ENCODE assay signal across 1 cellular context in the genomic region with DNA sequence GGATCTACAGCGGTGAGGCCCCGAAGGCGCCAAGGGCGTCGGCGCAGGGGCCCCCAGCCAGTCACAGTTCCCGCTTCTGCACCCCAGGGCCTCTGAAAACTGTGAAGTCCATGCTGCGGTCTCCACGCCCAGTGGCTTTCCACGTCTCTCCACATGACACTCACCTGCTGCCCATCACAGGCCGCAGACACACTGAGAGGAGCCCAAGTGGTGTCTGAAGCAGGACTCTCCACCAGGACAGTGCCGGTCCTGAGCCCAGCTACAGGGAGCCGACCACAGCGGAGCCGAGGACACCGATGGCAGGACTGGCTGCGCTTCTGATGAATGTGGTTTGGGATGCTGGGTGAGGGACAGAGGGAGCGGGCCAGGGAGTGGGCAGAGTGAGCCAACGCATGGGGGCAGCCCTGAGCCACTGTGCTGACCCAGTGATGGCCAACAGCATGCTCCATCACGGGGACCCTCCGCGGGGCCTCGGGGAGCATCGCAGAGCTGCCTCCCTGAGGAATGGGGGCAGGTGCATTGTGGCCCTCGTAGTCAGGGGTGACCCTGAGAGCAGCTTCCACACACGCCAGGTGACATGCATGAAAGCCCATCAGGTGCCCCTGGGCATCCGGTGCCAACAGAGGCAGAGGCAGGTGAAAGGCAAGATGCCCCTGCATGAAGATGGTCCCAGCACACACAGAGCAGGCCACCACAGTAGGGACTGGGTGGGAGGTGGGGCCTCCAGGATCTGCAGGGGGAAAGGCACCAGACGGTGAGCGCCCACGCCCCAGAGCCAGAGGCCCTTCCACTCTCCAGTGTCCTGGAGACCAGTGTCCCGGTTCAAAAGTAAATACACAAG.
TF ChIP-seq lines count a peak whose summit lies in the region.

No MANE protein-coding gene starts in this region.

TF ChIP-seq in WTC11, 78 proteins besides CTCF, POLR2A, EP300 and RAD21 (continued from another document):
- TF ChIP-seq, protein P1, sequence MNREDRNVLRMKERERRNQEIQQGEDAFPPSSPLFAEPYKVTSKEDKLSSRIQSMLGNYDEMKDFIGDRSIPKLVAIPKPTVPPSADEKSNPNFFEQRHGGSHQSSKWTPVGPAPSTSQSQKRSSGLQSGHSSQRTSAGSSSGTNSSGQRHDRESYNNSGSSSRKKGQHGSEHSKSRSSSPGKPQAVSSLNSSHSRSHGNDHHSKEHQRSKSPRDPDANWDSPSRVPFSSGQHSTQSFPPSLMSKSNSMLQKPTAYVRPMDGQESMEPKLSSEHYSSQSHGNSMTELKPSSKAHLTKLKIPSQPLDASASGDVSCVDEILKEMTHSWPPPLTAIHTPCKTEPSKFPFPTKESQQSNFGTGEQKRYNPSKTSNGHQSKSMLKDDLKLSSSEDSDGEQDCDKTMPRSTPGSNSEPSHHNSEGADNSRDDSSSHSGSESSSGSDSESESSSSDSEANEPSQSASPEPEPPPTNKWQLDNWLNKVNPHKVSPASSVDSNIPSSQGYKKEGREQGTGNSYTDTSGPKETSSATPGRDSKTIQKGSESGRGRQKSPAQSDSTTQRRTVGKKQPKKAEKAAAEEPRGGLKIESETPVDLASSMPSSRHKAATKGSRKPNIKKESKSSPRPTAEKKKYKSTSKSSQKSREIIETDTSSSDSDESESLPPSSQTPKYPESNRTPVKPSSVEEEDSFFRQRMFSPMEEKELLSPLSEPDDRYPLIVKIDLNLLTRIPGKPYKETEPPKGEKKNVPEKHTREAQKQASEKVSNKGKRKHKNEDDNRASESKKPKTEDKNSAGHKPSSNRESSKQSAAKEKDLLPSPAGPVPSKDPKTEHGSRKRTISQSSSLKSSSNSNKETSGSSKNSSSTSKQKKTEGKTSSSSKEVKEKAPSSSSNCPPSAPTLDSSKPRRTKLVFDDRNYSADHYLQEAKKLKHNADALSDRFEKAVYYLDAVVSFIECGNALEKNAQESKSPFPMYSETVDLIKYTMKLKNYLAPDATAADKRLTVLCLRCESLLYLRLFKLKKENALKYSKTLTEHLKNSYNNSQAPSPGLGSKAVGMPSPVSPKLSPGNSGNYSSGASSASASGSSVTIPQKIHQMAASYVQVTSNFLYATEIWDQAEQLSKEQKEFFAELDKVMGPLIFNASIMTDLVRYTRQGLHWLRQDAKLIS (CRISPR knock-in tag; IDR thresholded peaks at IDR 0.05; ENCODE audit: borderline replicate concordance), result no peak
- TF ChIP-seq, protein P2, sequence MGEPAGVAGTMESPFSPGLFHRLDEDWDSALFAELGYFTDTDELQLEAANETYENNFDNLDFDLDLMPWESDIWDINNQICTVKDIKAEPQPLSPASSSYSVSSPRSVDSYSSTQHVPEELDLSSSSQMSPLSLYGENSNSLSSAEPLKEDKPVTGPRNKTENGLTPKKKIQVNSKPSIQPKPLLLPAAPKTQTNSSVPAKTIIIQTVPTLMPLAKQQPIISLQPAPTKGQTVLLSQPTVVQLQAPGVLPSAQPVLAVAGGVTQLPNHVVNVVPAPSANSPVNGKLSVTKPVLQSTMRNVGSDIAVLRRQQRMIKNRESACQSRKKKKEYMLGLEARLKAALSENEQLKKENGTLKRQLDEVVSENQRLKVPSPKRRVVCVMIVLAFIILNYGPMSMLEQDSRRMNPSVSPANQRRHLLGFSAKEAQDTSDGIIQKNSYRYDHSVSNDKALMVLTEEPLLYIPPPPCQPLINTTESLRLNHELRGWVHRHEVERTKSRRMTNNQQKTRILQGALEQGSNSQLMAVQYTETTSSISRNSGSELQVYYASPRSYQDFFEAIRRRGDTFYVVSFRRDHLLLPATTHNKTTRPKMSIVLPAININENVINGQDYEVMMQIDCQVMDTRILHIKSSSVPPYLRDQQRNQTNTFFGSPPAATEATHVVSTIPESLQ (CRISPR knock-in tag; IDR thresholded peaks at IDR 0.05), result no peak
- no peak for TF ChIP-seq FOXJ3 (CRISPR knock-in tag; IDR thresholded peaks at IDR 0.05; ENCODE audit: borderline replicate concordance)
- TF ChIP-seq, protein P3, sequence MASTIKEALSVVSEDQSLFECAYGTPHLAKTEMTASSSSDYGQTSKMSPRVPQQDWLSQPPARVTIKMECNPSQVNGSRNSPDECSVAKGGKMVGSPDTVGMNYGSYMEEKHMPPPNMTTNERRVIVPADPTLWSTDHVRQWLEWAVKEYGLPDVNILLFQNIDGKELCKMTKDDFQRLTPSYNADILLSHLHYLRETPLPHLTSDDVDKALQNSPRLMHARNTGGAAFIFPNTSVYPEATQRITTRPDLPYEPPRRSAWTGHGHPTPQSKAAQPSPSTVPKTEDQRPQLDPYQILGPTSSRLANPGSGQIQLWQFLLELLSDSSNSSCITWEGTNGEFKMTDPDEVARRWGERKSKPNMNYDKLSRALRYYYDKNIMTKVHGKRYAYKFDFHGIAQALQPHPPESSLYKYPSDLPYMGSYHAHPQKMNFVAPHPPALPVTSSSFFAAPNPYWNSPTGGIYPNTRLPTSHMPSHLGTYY (CRISPR knock-in tag; IDR thresholded peaks at IDR 0.05), result no peak
- TF ChIP-seq JAZF1 (CRISPR knock-in tag; IDR thresholded peaks at IDR 0.05), result no peak
- TF ChIP-seq, protein P4, sequence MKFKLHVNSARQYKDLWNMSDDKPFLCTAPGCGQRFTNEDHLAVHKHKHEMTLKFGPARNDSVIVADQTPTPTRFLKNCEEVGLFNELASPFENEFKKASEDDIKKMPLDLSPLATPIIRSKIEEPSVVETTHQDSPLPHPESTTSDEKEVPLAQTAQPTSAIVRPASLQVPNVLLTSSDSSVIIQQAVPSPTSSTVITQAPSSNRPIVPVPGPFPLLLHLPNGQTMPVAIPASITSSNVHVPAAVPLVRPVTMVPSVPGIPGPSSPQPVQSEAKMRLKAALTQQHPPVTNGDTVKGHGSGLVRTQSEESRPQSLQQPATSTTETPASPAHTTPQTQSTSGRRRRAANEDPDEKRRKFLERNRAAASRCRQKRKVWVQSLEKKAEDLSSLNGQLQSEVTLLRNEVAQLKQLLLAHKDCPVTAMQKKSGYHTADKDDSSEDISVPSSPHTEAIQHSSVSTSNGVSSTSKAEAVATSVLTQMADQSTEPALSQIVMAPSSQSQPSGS (CRISPR knock-in tag; IDR thresholded peaks at IDR 0.05; ENCODE audit: borderline replicate concordance, low read depth), result no peak
